Comparison of ENCODE assay signal across 2 cellular contexts in genomic region chr13:74322562-74322961, GRCh38.
"Had no signal": no experiment of that assay in that cellular context is flagged by ENCODE, and none has a peak within 500 bp of the region (broad histone marks: within the 10 kb centered on the region; RNA-seq: fewer than 3 reads in every experiment).

No MANE protein-coding gene starts in this region.

- DNase-seq: GDM1, GF-D8 had no signal
